14 cellular contexts compared by ENCODE assay signal in genomic region chr15:100687532-100688215, GRCh38.
A peak's percentile ranks its signal among the peaks of the same experiment; 100 is the strongest.
DNase-seq lines count a peak whose midpoint lies in the region; ATAC-seq and TF ChIP-seq lines count a peak whose summit lies in the region.
"Had no signal": no experiment of that assay in that cellular context is flagged by ENCODE, and none has a peak within 500 bp of the region (broad histone marks: within the 10 kb centered on the region; RNA-seq: fewer than 3 reads in every experiment).

No MANE protein-coding gene starts in this region.

- TF ChIP-seq CTCF in AG04449 (IDR thresholded peaks at IDR 0.05; ENCODE audit: insufficient read depth, low read length, missing control alignments) (no peak), Peyer's patch (IDR thresholded peaks at IDR 0.05) (no peak), epithelial cell of esophagus (IDR thresholded peaks at IDR 0.05; ENCODE audit: insufficient read depth, low read depth, low read length, missing control alignments) (no peak)

- H3K9me3 ChIP-seq in Peyer's patch (no peaks in the 10 kb centered on the region), muscle layer of colon (ENCODE audit: low read length) (no peaks in the 10 kb centered on the region)

- H3K27ac ChIP-seq in Peyer's patch, result peak overlapping the region in 3 of 4 donors; percentile 0 to 67 (median 31)
- peak overlapping the region; percentile 34 for H3K27ac ChIP-seq in muscle layer of colon (ENCODE audit: low read depth, low read length)
- H3K27ac ChIP-seq: KMS-11 had no signal

- H3K27me3 ChIP-seq in Peyer's patch (no peaks in the 10 kb centered on the region), muscle layer of colon (ENCODE audit: control insufficient read depth in 1 of 2, insufficient read depth in 2 of 2, low read length in 2 of 2) (no peaks in the 10 kb centered on the region)

- CTCF ChIA-PET in AG04449 (lab: Yijun Ruan, JAX), result no interaction called here

- ATAC-seq in GM21381 (IDR thresholded peaks at IDR 0.05; ENCODE audit: unreplicated experiment), result no peak
- no peak for ATAC-seq in HG03432 (IDR thresholded peaks at IDR 0.05; ENCODE audit: unreplicated experiment)
- no peak for ATAC-seq in HG03039 (IDR thresholded peaks at IDR 0.05; ENCODE audit: unreplicated experiment)
- ATAC-seq: activated T-cell treated with anti-CD3 and anti-CD28 coated beads, Interleukin-2, amount 50 U/mL, for 72 hours had no signal

- H3K4me3 ChIP-seq in AG04449 (ENCODE audit: low read depth, low read length) (peak overlapping the region; percentile 6; the same call in 1 of the 2 replicates), Peyer's patch (no peak overlapping the region), epithelial cell of esophagus (ENCODE audit: low read length) (no peak overlapping the region), muscle layer of colon (ENCODE audit: low read depth in 1 of 2, low read length in 2 of 2) (no peak overlapping the region)

- H3K4me1 ChIP-seq in Peyer's patch (peaks cover 0 to 8% (median 0%) of the 10 kb centered on the region in 4 donors), muscle layer of colon (ENCODE audit: insufficient read depth, low read length) (no peaks in the 10 kb centered on the region)

- no peak overlapping the region for H3K9ac ChIP-seq in muscle layer of colon (ENCODE audit: low read length)
- H3K9ac ChIP-seq: KMS-11 had no signal

- H3K36me3 ChIP-seq in Peyer's patch (no peaks in the 10 kb centered on the region), muscle layer of colon (ENCODE audit: insufficient read depth, low read length) (no peaks in the 10 kb centered on the region)

- DNase-seq in AG04449 (ENCODE audit: low read depth, low spot score) (no peak), Peyer's patch (no peak), epithelial cell of esophagus (ENCODE audit: low read depth) (peak; percentile 89)
- DNase-seq in stimulated activated CD4-positive, alpha-beta T cell treated with anti-CD3 and anti-CD28 coated beads, Interleukin-12 subunit alpha, Interleukin-12 subunit beta, amount 100 ng/mL, for 4 hours, result no peak
- DNase-seq: ACHN; activated T-cell treated with anti-CD3 and anti-CD28 coated beads, Interleukin-2, amount 50 U/mL, for 72 hours; NCI-H526 treated with DMSO at 0.1 percent for 48 hours; retina; stimulated activated CD8-positive, alpha-beta memory T cell treated with anti-CD3 and anti-CD28 coated beads, Interleukin-4, amount 100 ng/mL, for 48 hours had no signal

- no peak for TF ChIP-seq POLR2A in Peyer's patch (IDR thresholded peaks at IDR 0.05)

- POLR2A ChIA-PET in AG04449 (lab: Yijun Ruan, JAX), result interaction anchor here (0.6 kb wide), 1 partner anchor 34 kb away, joined by 4 read pairs; no protein-coding TSS in a partner anchor
